ENCODE assay signal across 15 cellular contexts in genomic region chr12:55687746-55688145, GRCh38. TPM values are rescaled to one million over a fixed set of nuclear protein-coding genes. Genes with fewer than 3 reads are reported as not detected.
DNase-seq lines count a peak whose midpoint lies in the region; ATAC-seq lines count a peak whose summit lies in the region.
"Had no signal": no experiment of that assay in that cellular context is flagged by ENCODE, and none has a peak within 500 bp of the region (broad histone marks: within the 10 kb centered on the region; RNA-seq: fewer than 3 reads in every experiment).

No MANE protein-coding gene starts in this region.

- DNase-seq in cardiac septum (ENCODE audit: low spot score) = peak; percentile 57
- DNase-seq in left ventricle myocardium superior = no peak
- peak; percentile 50 for DNase-seq in kidney tubule cell (ENCODE audit: low spot score)
- DNase-seq in stimulated activated naive CD8-positive, alpha-beta T cell treated with anti-CD3 and anti-CD28 coated beads, Interleukin-15, amount 100 ng/mL, for 72 hours = peak; percentile 45 to 50
- DNase-seq in Kasumi-1 (lab: John Stamatoyannopoulos, UW) = no peak
- DNase-seq in left lobe of liver (ENCODE audit: low spot score) = no peak
- DNase-seq: AML-193, NCI-H2029, SHP77 treated with DMSO at 0.1 percent for 48 hours, T1000 had no signal

- H3K4me3 Mint-ChIP-seq in stimulated activated naive CD8-positive, alpha-beta T cell treated with anti-CD3 and anti-CD28 coated beads, Interleukin-15, amount 100 ng/mL, for 72 hours = peak overlapping the region in 1 of 2 donors; percentile 42
- H3K4me3 Mint-ChIP-seq in stimulated activated memory B cell treated with anti-CD40 and anti-IgM and Interleukin-4, amounts not matched to agents 10 μg/mL and 1 μg/mL and 100 μg/mL, for 72 hours = no peak overlapping the region

- peaks cover 17% of the 10 kb centered on the region for H3K4me1 Mint-ChIP-seq in stimulated activated naive CD8-positive, alpha-beta T cell treated with anti-CD3 and anti-CD28 coated beads, Interleukin-15, amount 100 ng/mL, for 72 hours
- H3K4me1 Mint-ChIP-seq in stimulated activated memory B cell treated with anti-CD40 and anti-IgM and Interleukin-4, amounts not matched to agents 10 μg/mL and 1 μg/mL and 100 μg/mL, for 72 hours = peaks cover 9% of the 10 kb centered on the region

- no peaks in the 10 kb centered on the region for H3K9me3 Mint-ChIP-seq in stimulated activated naive CD8-positive, alpha-beta T cell treated with anti-CD3 and anti-CD28 coated beads, Interleukin-15, amount 100 ng/mL, for 72 hours
- no peaks in the 10 kb centered on the region for H3K9me3 Mint-ChIP-seq in stimulated activated memory B cell treated with anti-CD40 and anti-IgM and Interleukin-4, amounts not matched to agents 10 μg/mL and 1 μg/mL and 100 μg/mL, for 72 hours

- H3K27me3 Mint-ChIP-seq in stimulated activated naive CD8-positive, alpha-beta T cell treated with anti-CD3 and anti-CD28 coated beads, Interleukin-15, amount 100 ng/mL, for 72 hours = peaks cover 13% of the 10 kb centered on the region
- H3K27me3 Mint-ChIP-seq in stimulated activated memory B cell treated with anti-CD40 and anti-IgM and Interleukin-4, amounts not matched to agents 10 μg/mL and 1 μg/mL and 100 μg/mL, for 72 hours = peaks cover 9% of the 10 kb centered on the region

- intact Hi-C loops in cardiac septum (cut with DNase I) (no loop called here), left ventricle myocardium superior (cut with micrococcal nuclease) (no loop called here)

- no peaks in the 10 kb centered on the region for H3K36me3 Mint-ChIP-seq in stimulated activated memory B cell treated with anti-CD40 and anti-IgM and Interleukin-4, amounts not matched to agents 10 μg/mL and 1 μg/mL and 100 μg/mL, for 72 hours

- peak overlapping the region; percentile 14 to 91 for H3K27ac Mint-ChIP-seq in stimulated activated naive CD8-positive, alpha-beta T cell treated with anti-CD3 and anti-CD28 coated beads, Interleukin-15, amount 100 ng/mL, for 72 hours
- no peak overlapping the region for H3K27ac Mint-ChIP-seq in stimulated activated memory B cell treated with anti-CD40 and anti-IgM and Interleukin-4, amounts not matched to agents 10 μg/mL and 1 μg/mL and 100 μg/mL, for 72 hours

- no peak for ATAC-seq in left ventricle myocardium superior
- ATAC-seq in HG03066 (IDR thresholded peaks at IDR 0.05; ENCODE audit: low read depth, unreplicated experiment) = peak; percentile 68
- peak; percentile 96 for ATAC-seq in stimulated activated naive CD8-positive, alpha-beta T cell treated with anti-CD3 and anti-CD28 coated beads, Interleukin-15, amount 100 ng/mL, for 72 hours
- no peak for ATAC-seq in stimulated activated memory B cell treated with anti-CD40 and anti-IgM and Interleukin-4, amounts not matched to agents 10 μg/mL and 1 μg/mL and 100 μg/mL, for 72 hours
- ATAC-seq in left lobe of liver = no peak
- ATAC-seq: HCT116 had no signal

RNA-seq across cellular contexts. Expression of gene ITGA7, which starts 20.0 kb away (rescaled TPM):
- total RNA-seq in cardiac septum (806 TPM), left ventricle myocardium superior (488 TPM), left lobe of liver (16.9 TPM)

RNA-seq across cellular contexts. Expression of gene BLOC1S1, which starts 28.1 kb away (rescaled TPM):
- total RNA-seq in cardiac septum = 97.7 TPM
- 124 TPM for total RNA-seq in left ventricle myocardium superior
- total RNA-seq in left lobe of liver = 97.2 TPM

RNA-seq across cellular contexts. Expression of gene RDH5, which starts 32.4 kb away (rescaled TPM):
- total RNA-seq in cardiac septum = 26.3 TPM
- 13.5 TPM for total RNA-seq in left ventricle myocardium superior
- 60.0 TPM for total RNA-seq in left lobe of liver

RNA-seq across cellular contexts. Expression of gene CD63, which starts 41.1 kb away (rescaled TPM):
- 914 TPM for total RNA-seq in cardiac septum
- total RNA-seq in left ventricle myocardium superior = 733 TPM
- 203 TPM for total RNA-seq in left lobe of liver

RNA-seq across cellular contexts. Expression of gene OR10P1, which starts 51.1 kb away (rescaled TPM):
- total RNA-seq in cardiac septum (not detected), left ventricle myocardium superior (not detected), left lobe of liver (not detected)
- total RNA-seq: aorta, osteocyte had no signal

Comparison
In these comparisons a context has a peak if more than half of its experiments do, and no peak if none do; other contexts are left out.
1. DNase-seq: peak in cardiac septum (single experiment), kidney tubule cell (single experiment) and stimulated activated naive CD8-positive, alpha-beta T cell treated with anti-CD3 and anti-CD28 coated beads, Interleukin-15, amount 100 ng/mL, for 72 hours (2 of 2); none in left ventricle myocardium superior (single experiment), Kasumi-1 (0 of 2) and left lobe of liver (single experiment).
2. ATAC-seq: peak in HG03066 (single experiment) and stimulated activated naive CD8-positive, alpha-beta T cell treated with anti-CD3 and anti-CD28 coated beads, Interleukin-15, amount 100 ng/mL, for 72 hours (single experiment); none in left ventricle myocardium superior (single experiment), stimulated activated memory B cell treated with anti-CD40 and anti-IgM and Interleukin-4, amounts not matched to agents 10 μg/mL and 1 μg/mL and 100 μg/mL, for 72 hours (single experiment) and left lobe of liver (single experiment).
3. RNA of gene ITGA7, which starts 20.0 kb away (total RNA-seq): 806 TPM in cardiac septum (single experiment) and 488 TPM in left ventricle myocardium superior (single experiment); 16.9 TPM in left lobe of liver (single experiment); every median in the first group is over 10 times any median in the second.